ENCODE assay signal across 1 cellular context in the genomic region with DNA sequence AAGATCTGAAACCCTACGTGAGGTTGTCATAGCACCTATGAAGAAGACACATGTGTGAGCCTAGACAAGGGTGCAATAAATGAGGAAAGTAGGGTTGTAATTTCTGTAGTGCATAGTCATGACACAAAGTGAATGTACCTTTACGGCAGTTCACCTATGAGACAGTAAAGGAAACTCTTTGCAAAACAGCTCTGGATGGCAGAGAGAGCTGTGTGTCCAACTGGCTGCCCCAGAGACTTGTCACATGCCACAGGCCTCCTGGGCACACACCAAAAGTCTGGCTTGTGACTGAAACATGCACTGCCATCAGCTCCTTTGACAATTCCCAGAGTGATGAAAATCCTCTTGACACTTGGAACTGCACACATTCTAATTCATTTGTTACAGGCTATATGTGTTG.
TF ChIP-seq lines count a peak whose summit lies in the region.

No MANE protein-coding gene starts in this region.

TF ChIP-seq in SK-N-SH, 30 proteins besides CTCF, POLR2A, EP300 and RAD21 (continued from another document):
- TF ChIP-seq REST (IDR thresholded peaks at IDR 0.05; ENCODE audit: low read depth, low read length) = no peak
- TF ChIP-seq EZH2phosphoT487 (IDR thresholded peaks at IDR 0.05; ENCODE audit: borderline replicate concordance, low read depth) = no peak
- no peak for TF ChIP-seq RXRA (IDR thresholded peaks at IDR 0.05; ENCODE audit: borderline replicate concordance, low read depth)
- TF ChIP-seq ELF1 (IDR thresholded peaks at IDR 0.05) = no peak
- no peak for TF ChIP-seq SIN3A (IDR thresholded peaks at IDR 0.05; ENCODE audit: borderline replicate concordance, low read depth, low read length)
- no peak for TF ChIP-seq MXI1 (IDR thresholded peaks at IDR 0.05; ENCODE audit: low read depth, low read length)
- no peak for TF ChIP-seq FOSL2 (IDR thresholded peaks at IDR 0.05; ENCODE audit: borderline replicate concordance, low read depth)
- TF ChIP-seq TEAD4 (IDR thresholded peaks at IDR 0.05; ENCODE audit: borderline replicate concordance, insufficient read depth) = no peak
